ENCODE assay signal across 8 cellular contexts in genomic region chr11:12167098-12167999, GRCh38. TPM values are rescaled to one million over a fixed set of nuclear protein-coding genes. Genes with fewer than 3 reads are reported as not detected.
DNase-seq lines count a peak whose midpoint lies in the region; ATAC-seq, FAIRE-seq and TF ChIP-seq lines count a peak whose summit lies in the region.

No MANE protein-coding gene starts in this region.

- no peak for TF ChIP-seq CTCF in HFFc6 (IDR thresholded peaks at IDR 0.05)
- no peak for TF ChIP-seq CTCF in VCaP (conservative IDR thresholded peaks at IDR 0.05)
- TF ChIP-seq CTCF in left ventricle myocardium inferior (IDR thresholded peaks at IDR 0.05; ENCODE audit: borderline replicate concordance): no peak
- peak in 1 of 6 experiments; percentile 26 for TF ChIP-seq CTCF in upper lobe of left lung (IDR thresholded peaks at IDR 0.05)
- TF ChIP-seq CTCF in kidney (IDR thresholded peaks at IDR 0.05; ENCODE audit: borderline replicate concordance, extremely low read depth, insufficient read depth): no peak

- WGBS in upper lobe of left lung, 2 donors: 63 to 72% methylated on average over 16 of the region's 16 CpGs

- intact Hi-C loops in left ventricle myocardium inferior (cut with micrococcal nuclease): no loop called here
- intact Hi-C loops in kidney (cut with DNase I): no loop called here

- no peak for FAIRE-seq in kidney (lab: Jason Lieb, UNC)

- DNase-seq in HFFc6: peak; percentile 90
- DNase-seq in left ventricle myocardium inferior: no peak
- peak; percentile 27 to 79 for DNase-seq in upper lobe of left lung
- DNase-seq in kidney: no peak

- peak overlapping the region; percentile 81 for H3K27ac ChIP-seq in ACC112 (ENCODE audit: low read depth, low read length)
- peak overlapping the region; percentile 20; the same call in 1 of the 2 replicates for H3K27ac ChIP-seq in VCaP
- H3K27ac ChIP-seq in left ventricle myocardium inferior (replicated peaks): peak overlapping the region; percentile 93
- peak overlapping the region; percentile 60 to 77 (median 65) for H3K27ac ChIP-seq in upper lobe of left lung
- no peak overlapping the region for H3K27ac ChIP-seq in kidney (ENCODE audit: low read depth in 2 of 2, low read length in 2 of 2)

- H3K4me3 Mint-ChIP-seq in HFFc6: peak overlapping the region; percentile 76

- peaks cover 3% of the 10 kb centered on the region for H3K27me3 Mint-ChIP-seq in HFFc6 (ENCODE audit: insufficient read depth)

- no peak for TF ChIP-seq POLR2A in upper lobe of left lung (IDR thresholded peaks at IDR 0.05)

- peak; percentile 34 to 76 for ATAC-seq in upper lobe of left lung (ENCODE audit: low FRiP score in 2 of 2)
- ATAC-seq in HG02623 (IDR thresholded peaks at IDR 0.05; ENCODE audit: unreplicated experiment): no peak
- no peak for ATAC-seq in HG03196 (IDR thresholded peaks at IDR 0.05; ENCODE audit: unreplicated experiment)

- no peak overlapping the region for H3K9ac ChIP-seq in kidney (ENCODE audit: low read length in 2 of 2)

- no peak overlapping the region for H2AFZ ChIP-seq in ACC112 (ENCODE audit: low read length, unreplicated experiment)

- TF ChIP-seq EP300 in upper lobe of left lung (IDR thresholded peaks at IDR 0.05): peak in 1 of 4 donors; percentile 8

- peak overlapping the region; percentile 99 for H3K27ac Mint-ChIP-seq in HFFc6

- peaks cover 4% of the 10 kb centered on the region; the same call in 1 of the 2 replicates for H3K36me3 ChIP-seq in ACC112 (ENCODE audit: insufficient read depth, low read length)
- peaks cover 9% of the 10 kb centered on the region for H3K36me3 ChIP-seq in left ventricle myocardium inferior
- peaks cover 0 to 19% (median 7%) of the 10 kb centered on the region in 4 donors for H3K36me3 ChIP-seq in upper lobe of left lung
- H3K36me3 ChIP-seq in kidney (ENCODE audit: control insufficient read depth in 1 of 2, insufficient read depth in 2 of 2, low read length in 2 of 2): peaks cover 0 to 4% of the 10 kb centered on the region in 2 donors

- H3K9me3 Mint-ChIP-seq in HFFc6: no peaks in the 10 kb centered on the region

- peaks cover 96% of the 10 kb centered on the region for H3K4me1 Mint-ChIP-seq in HFFc6 (ENCODE audit: low read depth)

- H3K27me3 ChIP-seq in ACC112 (ENCODE audit: insufficient read depth, low read length) (no peaks in the 10 kb centered on the region), left ventricle myocardium inferior (ENCODE audit: low read depth) (no peaks in the 10 kb centered on the region), upper lobe of left lung (no peaks in the 10 kb centered on the region)

- peaks cover 65% of the 10 kb centered on the region for H3K36me3 Mint-ChIP-seq in HFFc6 (ENCODE audit: low read depth)

- no peak overlapping the region for H3K4me3 ChIP-seq in ACC112 (ENCODE audit: low read depth, low read length)
- peak overlapping the region; percentile 5 for H3K4me3 ChIP-seq in left ventricle myocardium inferior
- no peak overlapping the region for H3K4me3 ChIP-seq in upper lobe of left lung
- no peak overlapping the region for H3K4me3 ChIP-seq in kidney (ENCODE audit: low read length in 2 of 2)

- peaks cover 18% of the 10 kb centered on the region for H3K79me2 ChIP-seq in ACC112 (ENCODE audit: control insufficient read depth, insufficient read depth, low read length, unreplicated experiment)

- H3K9me3 ChIP-seq in left ventricle myocardium inferior (replicated peaks): peaks cover 5% of the 10 kb centered on the region
- no peaks in the 10 kb centered on the region for H3K9me3 ChIP-seq in upper lobe of left lung
- H3K9me3 ChIP-seq in kidney (ENCODE audit: control insufficient read depth in 1 of 2, low read length in 2 of 2): no peaks in the 10 kb centered on the region

- H3K4me1 ChIP-seq in ACC112 (ENCODE audit: control insufficient read depth, insufficient read depth, low read length, unreplicated experiment) (peaks cover 65% of the 10 kb centered on the region), left ventricle myocardium inferior (peaks cover 89% of the 10 kb centered on the region), upper lobe of left lung (peaks cover 9 to 35% (median 19%) of the 10 kb centered on the region in 4 donors), kidney (ENCODE audit: control insufficient read depth in 1 of 2, insufficient read depth in 1 of 2, low read depth in 1 of 2, low read length in 2 of 2) (peaks cover 0 to 5% of the 10 kb centered on the region in 2 donors)

RNA-seq across cellular contexts. Expression of gene MICAL2, which starts 57.0 kb away (rescaled TPM):
- total RNA-seq in HFFc6 (2021; fragmentation: NEBNext Ultra II Directional; extraction: Animal tissue kit (Norgen Biotek cat#: 25700)): 100 to 1,000 TPM; 199 to 252 (median 233) TPM
- total RNA-seq in left ventricle myocardium inferior (85.0 TPM), upper lobe of left lung (100 to 1,000 TPM; 138 to 327 (median 175) TPM), kidney (64.5 TPM)
- polyA plus RNA-seq in kidney (ENCODE audit: insufficient read depth, low read depth, low replicate concordance): 7.8 TPM

Comparison
In these comparisons a context has a peak if more than half of its experiments do, and no peak if none do; other contexts are left out.
1. H3K27ac ChIP-seq: peak in ACC112 (single experiment), VCaP (single experiment), left ventricle myocardium inferior (single experiment) and upper lobe of left lung (4 of 4); none in kidney (0 of 2).
2. DNase-seq: peak in HFFc6 (single experiment) and upper lobe of left lung (2 of 2); none in left ventricle myocardium inferior (single experiment) and kidney (single experiment).
3. ATAC-seq: peak in upper lobe of left lung (2 of 2); none in HG02623 (single experiment) and HG03196 (single experiment).